1 cellular context compared by ENCODE assay signal in genomic region chr7:29248713-29249382, GRCh38.
TF ChIP-seq lines count a peak whose summit lies in the region.

No MANE protein-coding gene starts in this region.

TF ChIP-seq in HepG2, 621 proteins besides CTCF, POLR2A, EP300 and RAD21 (continued from another document and continues in another):
- TF ChIP-seq TCF7 (IDR thresholded peaks at IDR 0.05; ENCODE audit: low read depth) = peak; percentile 33; the same call in 1 of the 2 replicates
- TF ChIP-seq ZEB1 (IDR thresholded peaks at IDR 0.05; ENCODE audit: insufficient replicate concordance, low read depth) = no peak
- no peak for TF ChIP-seq SAFB2 (CRISPR knock-in tag; IDR thresholded peaks at IDR 0.05; ENCODE audit: borderline replicate concordance, low read depth)
- TF ChIP-seq ZNF558 (CRISPR knock-in tag; IDR thresholded peaks at IDR 0.05; ENCODE audit: borderline replicate concordance) = no peak
- peak; percentile 45; the same call in 1 of the 2 replicates for TF ChIP-seq ZNF143 (CRISPR knock-in tag; IDR thresholded peaks at IDR 0.05)
- TF ChIP-seq, protein P1, sequence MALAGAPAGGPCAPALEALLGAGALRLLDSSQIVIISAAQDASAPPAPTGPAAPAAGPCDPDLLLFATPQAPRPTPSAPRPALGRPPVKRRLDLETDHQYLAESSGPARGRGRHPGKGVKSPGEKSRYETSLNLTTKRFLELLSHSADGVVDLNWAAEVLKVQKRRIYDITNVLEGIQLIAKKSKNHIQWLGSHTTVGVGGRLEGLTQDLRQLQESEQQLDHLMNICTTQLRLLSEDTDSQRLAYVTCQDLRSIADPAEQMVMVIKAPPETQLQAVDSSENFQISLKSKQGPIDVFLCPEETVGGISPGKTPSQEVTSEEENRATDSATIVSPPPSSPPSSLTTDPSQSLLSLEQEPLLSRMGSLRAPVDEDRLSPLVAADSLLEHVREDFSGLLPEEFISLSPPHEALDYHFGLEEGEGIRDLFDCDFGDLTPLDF (CRISPR knock-in tag; IDR thresholded peaks at IDR 0.05) = no peak
- no peak for TF ChIP-seq HMGA1 (CRISPR knock-in tag; conservative IDR thresholded peaks at IDR 0.05)
- TF ChIP-seq ZSCAN25 (CRISPR knock-in tag; IDR thresholded peaks at IDR 0.05) = peak; percentile 45; the same call in 1 of the 2 replicates
- TF ChIP-seq HCFC1 (IDR thresholded peaks at IDR 0.05; ENCODE audit: low read depth, low read length) = no peak
- TF ChIP-seq ZNF704 (CRISPR knock-in tag; IDR thresholded peaks at IDR 0.05; ENCODE audit: borderline replicate concordance) = no peak
- TF ChIP-seq ZNF407 (CRISPR knock-in tag; IDR thresholded peaks at IDR 0.05; ENCODE audit: not compliant biosample characterization) = no peak
- peak; percentile 70 for TF ChIP-seq NCOA2 (CRISPR knock-in tag; IDR thresholded peaks at IDR 0.05)
- peak; percentile 79; the same call in 1 of the 2 replicates for TF ChIP-seq KDM2A (CRISPR knock-in tag; IDR thresholded peaks at IDR 0.05; ENCODE audit: borderline replicate concordance, low read depth)
- TF ChIP-seq GTF3A (CRISPR knock-in tag; conservative IDR thresholded peaks at IDR 0.05) = no peak
- TF ChIP-seq, protein P2, sequence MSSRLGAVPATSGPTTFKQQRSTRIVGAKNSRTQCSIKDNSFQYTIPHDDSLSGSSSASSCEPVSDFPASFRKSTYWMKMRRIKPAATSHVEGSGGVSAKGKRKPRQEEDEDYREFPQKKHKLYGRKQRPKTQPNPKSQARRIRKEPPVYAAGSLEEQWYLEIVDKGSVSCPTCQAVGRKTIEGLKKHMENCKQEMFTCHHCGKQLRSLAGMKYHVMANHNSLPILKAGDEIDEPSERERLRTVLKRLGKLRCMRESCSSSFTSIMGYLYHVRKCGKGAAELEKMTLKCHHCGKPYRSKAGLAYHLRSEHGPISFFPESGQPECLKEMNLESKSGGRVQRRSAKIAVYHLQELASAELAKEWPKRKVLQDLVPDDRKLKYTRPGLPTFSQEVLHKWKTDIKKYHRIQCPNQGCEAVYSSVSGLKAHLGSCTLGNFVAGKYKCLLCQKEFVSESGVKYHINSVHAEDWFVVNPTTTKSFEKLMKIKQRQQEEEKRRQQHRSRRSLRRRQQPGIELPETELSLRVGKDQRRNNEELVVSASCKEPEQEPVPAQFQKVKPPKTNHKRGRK (CRISPR knock-in tag; IDR thresholded peaks at IDR 0.05) = no peak
- no peak for TF ChIP-seq ZNF75D (CRISPR knock-in tag; IDR thresholded peaks at IDR 0.05; ENCODE audit: borderline replicate concordance)
- no peak; the same call in 1 of the 2 replicates for TF ChIP-seq BCL3 (CRISPR knock-in tag; IDR thresholded peaks at IDR 0.05)
- no peak for TF ChIP-seq RARG (CRISPR knock-in tag; IDR thresholded peaks at IDR 0.05; ENCODE audit: low read depth)
- no peak for TF ChIP-seq SUZ12 (IDR thresholded peaks at IDR 0.05; ENCODE audit: low read depth, low read length)
- TF ChIP-seq ASH2L (IDR thresholded peaks at IDR 0.05; ENCODE audit: insufficient read length, low read depth, low read length) = no peak
- TF ChIP-seq ZNF432 (CRISPR knock-in tag; IDR thresholded peaks at IDR 0.05; ENCODE audit: borderline replicate concordance) = no peak
- TF ChIP-seq ZNF224 (CRISPR knock-in tag; IDR thresholded peaks at IDR 0.05) = 0 out of 2 replicates have a peak, but pooled peaks have one; percentile 77
- TF ChIP-seq NAIF1 (CRISPR knock-in tag; IDR thresholded peaks at IDR 0.05; ENCODE audit: borderline replicate concordance) = no peak
- TF ChIP-seq SIN3B (IDR thresholded peaks at IDR 0.05; ENCODE audit: low read length) = no peak
- TF ChIP-seq ZMAT3 (CRISPR knock-in tag; conservative IDR thresholded peaks at IDR 0.05) = peak; percentile 85; the same call in 1 of the 2 replicates
- peak; percentile 42; the same call in 1 of the 2 replicates for TF ChIP-seq ZNF501 (CRISPR knock-in tag; IDR thresholded peaks at IDR 0.05)
- TF ChIP-seq SNAPC4 (CRISPR knock-in tag; IDR thresholded peaks at IDR 0.05) = no peak; the same call in 1 of the 2 replicates
- TF ChIP-seq REST (IDR thresholded peaks at IDR 0.05; ENCODE audit: borderline replicate concordance in 1 of 2, low read depth in 1 of 2, low read length in 2 of 2) = no peak
- TF ChIP-seq ZNF225 (CRISPR knock-in tag; IDR thresholded peaks at IDR 0.05) = 0 out of 2 replicates have a peak, but pooled peaks have one; percentile 54
- TF ChIP-seq SKI (IDR thresholded peaks at IDR 0.05; ENCODE audit: partially characterized antibody) = peak; percentile 84
- TF ChIP-seq CEBPG (CRISPR knock-in tag; IDR thresholded peaks at IDR 0.05) = peak; percentile 77
- no peak for TF ChIP-seq TGIF2 (CRISPR knock-in tag; IDR thresholded peaks at IDR 0.05)
- TF ChIP-seq CCDC6 (CRISPR knock-in tag; IDR thresholded peaks at IDR 0.05) = no peak
- TF ChIP-seq ZSCAN12 (CRISPR knock-in tag; IDR thresholded peaks at IDR 0.05) = peak; percentile 61; the same call in 1 of the 2 replicates
- 0 out of 2 replicates have a peak, but pooled peaks have one; percentile 48 for TF ChIP-seq SIX4 (CRISPR knock-in tag; IDR thresholded peaks at IDR 0.05)
- no peak for TF ChIP-seq ZNF136 (CRISPR knock-in tag; IDR thresholded peaks at IDR 0.05; ENCODE audit: low read depth)
